ENCODE assay signal across 10 cellular contexts in the genomic region with DNA sequence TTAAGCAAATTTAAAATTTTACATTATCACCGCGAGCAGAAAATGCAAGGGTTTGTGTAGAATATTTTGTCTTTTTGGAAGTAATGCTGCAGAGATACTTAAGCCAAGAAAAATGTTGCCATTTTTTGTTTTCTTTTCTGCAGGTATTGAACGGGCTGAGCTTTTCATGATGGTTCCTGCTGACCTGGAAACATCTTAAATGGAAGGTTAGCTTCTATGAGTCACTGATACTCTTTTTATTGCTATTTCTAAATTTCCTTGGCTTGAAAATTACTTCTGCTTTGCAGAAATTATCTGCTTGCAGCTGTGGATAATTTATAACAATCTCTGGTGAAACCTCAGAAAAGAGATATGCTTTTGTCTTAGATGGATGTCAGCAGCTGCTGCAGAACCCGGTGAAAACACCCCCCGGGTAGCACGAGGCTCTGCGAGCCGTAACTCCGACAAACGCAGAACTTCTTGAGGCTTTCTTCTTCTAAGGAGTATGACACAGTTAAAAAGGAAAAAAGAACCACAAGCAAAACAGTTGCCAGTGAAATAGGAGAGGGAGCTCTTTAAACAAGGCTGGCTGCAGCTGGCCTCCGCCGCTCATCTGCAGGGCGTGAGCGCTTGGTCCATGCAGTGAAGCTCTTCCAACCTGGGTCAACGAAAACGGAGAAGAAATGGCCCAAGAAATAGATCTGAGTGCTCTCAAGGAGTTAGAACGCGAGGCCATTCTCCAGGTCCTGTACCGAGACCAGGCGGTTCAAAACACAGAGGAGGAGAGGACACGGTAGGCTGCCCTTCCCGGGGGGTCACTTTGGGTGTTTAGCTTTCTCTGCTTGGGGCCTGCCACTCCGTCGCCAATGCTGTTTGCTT.
DNase-seq lines count a peak whose midpoint lies in the region; ATAC-seq and TF ChIP-seq lines count a peak whose summit lies in the region.
"Had no signal": no experiment of that assay in that cellular context is flagged by ENCODE, and none has a peak within 500 bp of the region (broad histone marks: within the 10 kb centered on the region; RNA-seq: fewer than 3 reads in every experiment).

No MANE protein-coding gene starts in this region.

- H3K4me3 ChIP-seq in endocrine pancreas (ENCODE audit: control insufficient read depth, insufficient read depth, low read length), result peak overlapping the region; percentile 2
- H3K4me3 ChIP-seq: GM12878 had no signal

- peaks cover 58% of the 10 kb centered on the region for H3K4me1 Mint-ChIP-seq in nephron

- H3K9me3 ChIP-seq in endocrine pancreas (ENCODE audit: control insufficient read depth, low read length), result no peaks in the 10 kb centered on the region

- no peaks in the 10 kb centered on the region for H3K27me3 Mint-ChIP-seq in nephron (ENCODE audit: low read depth)

- peak overlapping the region; percentile 67 to 87 (median 84) for H3K4me3 Mint-ChIP-seq in nephron

- H3K9me3 Mint-ChIP-seq in nephron, result no peaks in the 10 kb centered on the region

- TF ChIP-seq CTCF in nephron (IDR thresholded peaks at IDR 0.05; ENCODE audit: unreplicated experiment in 3 of 3), result no peak

- peak overlapping the region; percentile 90 to 97 (median 95) for H3K27ac Mint-ChIP-seq in nephron

- H3K36me3 Mint-ChIP-seq in nephron (ENCODE audit: low read depth), result no peaks in the 10 kb centered on the region

- no peak for ATAC-seq in GM19467 (IDR thresholded peaks at IDR 0.05; ENCODE audit: unreplicated experiment)
- ATAC-seq in GM18909 (IDR thresholded peaks at IDR 0.05; ENCODE audit: poor library complexity, unreplicated experiment), result no peak
- ATAC-seq: GM12878 had no signal

- DNase-seq in COLO668 (lab: John Stamatoyannopoulos, UW; ENCODE audit: unreplicated experiment), result peak; percentile 64
- peak; percentile 83 for DNase-seq in NCI-H146 treated with DMSO at 0.1 percent for 48 hours (lab: John Stamatoyannopoulos, UW; ENCODE audit: unreplicated experiment)
- DNase-seq in activated effector memory CD4-positive, alpha-beta T cell treated with Interleukin-2 at 50 U/mL for 16 hours, result no peak
- no peak for DNase-seq in NCI-H1694 treated with DMSO at 0.1 percent for 48 hours (lab: John Stamatoyannopoulos, UW)
- DNase-seq: cerebellar nuclear complex had no signal

- peak overlapping the region; percentile 24 for H3K9ac ChIP-seq in endocrine pancreas (ENCODE audit: control insufficient read depth, insufficient read depth, low read length)

- no peaks in the 10 kb centered on the region for H3K36me3 ChIP-seq in endocrine pancreas (ENCODE audit: control insufficient read depth, insufficient read depth, low read length)

- H3K4me1 ChIP-seq in endocrine pancreas (ENCODE audit: control insufficient read depth, insufficient read depth, low read length), result no peaks in the 10 kb centered on the region

- no peaks in the 10 kb centered on the region for H3K27me3 ChIP-seq in endocrine pancreas (ENCODE audit: control insufficient read depth, insufficient read depth, low read length)

Comparison
In these comparisons a context has a peak if more than half of its experiments do, and no peak if none do; other contexts are left out.
1. DNase-seq: peak in COLO668 (single experiment) and NCI-H146 treated with DMSO at 0.1 percent for 48 hours (single experiment); none in activated effector memory CD4-positive, alpha-beta T cell treated with Interleukin-2 at 50 U/mL for 16 hours (single experiment) and NCI-H1694 treated with DMSO at 0.1 percent for 48 hours (single experiment).